ENCODE assay signal across 19 cellular contexts in genomic region chr14:62206456-62206855, GRCh38.
DNase-seq lines count a peak whose midpoint lies in the region; ATAC-seq, FAIRE-seq and TF ChIP-seq lines count a peak whose summit lies in the region.
"Had no signal": no experiment of that assay in that cellular context is flagged by ENCODE, and none has a peak within 500 bp of the region (broad histone marks: within the 10 kb centered on the region; RNA-seq: fewer than 3 reads in every experiment).

No MANE protein-coding gene starts in this region.

- CTCF ChIA-PET in SK-N-SH (lab: Yijun Ruan, JAX) (no interaction called here), endothelial cell of umbilical vein (lab: Charles Lee) (no interaction called here)

- H3K79me2 ChIP-seq in GM23248 (ENCODE audit: insufficient read depth) (no peaks in the 10 kb centered on the region), SK-N-SH (ENCODE audit: insufficient read depth) (no peaks in the 10 kb centered on the region), endothelial cell of umbilical vein (ENCODE audit: control insufficient read depth, insufficient read depth, low read length) (no peaks in the 10 kb centered on the region)

- TF ChIP-seq CTCF in SK-N-SH (IDR thresholded peaks at IDR 0.05) = no peak
- no peak for TF ChIP-seq CTCF in endothelial cell of umbilical vein (IDR thresholded peaks at IDR 0.05; ENCODE audit: extremely low read depth in 1 of 2, insufficient read depth in 1 of 2, low read depth in 1 of 2, low read length in 2 of 2)
- TF ChIP-seq CTCF in glutamatergic neuron (IDR thresholded peaks at IDR 0.05; ENCODE audit: partially characterized antibody, unreplicated experiment) = no peak
- TF ChIP-seq CTCF in gastrocnemius medialis (IDR thresholded peaks at IDR 0.05 in 4 of 5, conservative IDR thresholded peaks at IDR 0.05 in 1 of 5) = no peak

- dilution Hi-C loops in endothelial cell of umbilical vein (cut with MboI; ENCODE audit: extremely low pct_ligation_motif_present, low sequenced_read_pairs) = no loop called here

- H4K20me1 ChIP-seq in GM23248 (ENCODE audit: insufficient read depth) (no peaks in the 10 kb centered on the region), SK-N-SH (ENCODE audit: insufficient read depth) (no peaks in the 10 kb centered on the region), endothelial cell of umbilical vein (replicated peaks; ENCODE audit: control insufficient read depth, extremely low read depth, insufficient read depth, low read length) (no peaks in the 10 kb centered on the region)

- peak overlapping the region; percentile 5 for H3K4me3 Mint-ChIP-seq in glutamatergic neuron (ENCODE audit: unreplicated experiment)

- no peak; a peak in 1 of 4 replicates for TF ChIP-seq EP300 in SK-N-SH (IDR thresholded peaks at IDR 0.05; ENCODE audit: borderline replicate concordance in 1 of 2, low read depth in 1 of 2, low read length in 1 of 2)

- no peak for FAIRE-seq in endothelial cell of umbilical vein (lab: Jason Lieb, UNC)
- FAIRE-seq: A549, H54 had no signal

- H3K27ac Mint-ChIP-seq in glutamatergic neuron (ENCODE audit: unreplicated experiment) = no peak overlapping the region

- H3K4me3 ChIP-seq in GM23248 (no peak overlapping the region), SK-N-SH (ENCODE audit: low read depth in 2 of 2, low read length in 1 of 2) (no peak overlapping the region), endothelial cell of umbilical vein (replicated peaks in 1 of 3; ENCODE audit: insufficient read depth in 1 of 3, low read depth in 1 of 3, low read length in 3 of 3) (no peak overlapping the region), gastrocnemius medialis (no peak overlapping the region)
- H3K4me3 ChIP-seq: A549, Peyer's patch, SK-N-MC had no signal

- H3K9me2 ChIP-seq in GM23248 (ENCODE audit: insufficient read depth) (no peaks in the 10 kb centered on the region), SK-N-SH (no peaks in the 10 kb centered on the region)

- peaks cover 5% of the 10 kb centered on the region for H3K36me3 Mint-ChIP-seq in glutamatergic neuron (ENCODE audit: unreplicated experiment)

- 60 to 64% methylated on average over 3 of the region's 3 CpGs for WGBS in GM23248 (ENCODE audit: low coverage in 1 of 2, low lambda C conversion rate in 2 of 2, missing lambda C conversion rate in 2 of 2), 2 experiments
- WGBS in SK-N-SH (ENCODE audit: low lambda C conversion rate) = 6% methylated on average over 3 of the region's 3 CpGs

- no peaks in the 10 kb centered on the region for H3K9me1 ChIP-seq in endothelial cell of umbilical vein (replicated peaks; ENCODE audit: control insufficient read depth, extremely low read depth, insufficient read depth, low read length)

- peaks cover 17% of the 10 kb centered on the region for H3K4me1 ChIP-seq in GM23248 (ENCODE audit: insufficient read depth)
- peaks cover 0 to 25% of the 10 kb centered on the region in 2 experiments; a peak in 2 of 4 replicates for H3K4me1 ChIP-seq in SK-N-SH (ENCODE audit: control insufficient read depth in 1 of 2, insufficient read depth in 2 of 2, low read depth in 1 of 2, low read length in 1 of 2)
- peaks cover 12% of the 10 kb centered on the region for H3K4me1 ChIP-seq in endothelial cell of umbilical vein (ENCODE audit: control insufficient read depth, extremely low read depth, insufficient read depth, low read length)
- H3K4me1 ChIP-seq in gastrocnemius medialis = no peaks in the 10 kb centered on the region
- H3K4me1 ChIP-seq: A549, Peyer's patch had no signal

- TF ChIP-seq POLR2A in endothelial cell of umbilical vein (IDR thresholded peaks at IDR 0.05; ENCODE audit: low read depth, low read length) (no peak), gastrocnemius medialis (IDR thresholded peaks at IDR 0.05) (no peak)

- H3K27me3 ChIP-seq in GM23248 (replicated peaks; ENCODE audit: insufficient read depth) = no peaks in the 10 kb centered on the region; the same call in 1 of the 2 replicates
- H3K27me3 ChIP-seq in SK-N-SH (ENCODE audit: insufficient read depth) = no peaks in the 10 kb centered on the region
- no peaks in the 10 kb centered on the region for H3K27me3 ChIP-seq in endothelial cell of umbilical vein (ENCODE audit: control insufficient read depth in 2 of 2, insufficient read depth in 2 of 2, low read length in 2 of 2)
- H3K27me3 ChIP-seq in gastrocnemius medialis = no peaks in the 10 kb centered on the region
- H3K27me3 ChIP-seq: Peyer's patch had no signal

- H3K4me2 ChIP-seq in GM23248 (ENCODE audit: unreplicated experiment) (no peak overlapping the region), SK-N-SH (peak overlapping the region; percentile 10; the same call in 1 of the 2 replicates), endothelial cell of umbilical vein (ENCODE audit: insufficient read depth, low read length) (no peak overlapping the region)
- H3K4me2 ChIP-seq: A549 had no signal

- intact Hi-C loops in endothelial cell of umbilical vein (cut with micrococcal nuclease) (no loop called here), gastrocnemius medialis (cut with DNase I; ENCODE audit: low total_unique reads) (no loop called here)

- no peaks in the 10 kb centered on the region for H3K4me1 Mint-ChIP-seq in glutamatergic neuron (ENCODE audit: low read depth, unreplicated experiment)

- H3K9me3 Mint-ChIP-seq in glutamatergic neuron (ENCODE audit: unreplicated experiment) = peaks cover 6% of the 10 kb centered on the region

- no peak overlapping the region for H3K27ac ChIP-seq in GM23248
- peak overlapping the region in 1 of 2 experiments; percentile 51; a peak in 1 of 4 replicates for H3K27ac ChIP-seq in SK-N-SH (ENCODE audit: low read depth in 2 of 2, low read length in 1 of 2)
- no peak overlapping the region for H3K27ac ChIP-seq in endothelial cell of umbilical vein (ENCODE audit: insufficient read depth, low read depth, low read length)
- no peak overlapping the region for H3K27ac ChIP-seq in gastrocnemius medialis
- H3K27ac ChIP-seq: A549, HL-60, Peyer's patch, SK-N-MC had no signal

- no peaks in the 10 kb centered on the region for H3K9me3 ChIP-seq in GM23248 (ENCODE audit: low read depth)
- H3K9me3 ChIP-seq in SK-N-SH = no peaks in the 10 kb centered on the region
- no peaks in the 10 kb centered on the region for H3K9me3 ChIP-seq in endothelial cell of umbilical vein (replicated peaks; ENCODE audit: control insufficient read depth, insufficient read depth, low read length)
- H3K9me3 ChIP-seq in gastrocnemius medialis = no peaks in the 10 kb centered on the region
- H3K9me3 ChIP-seq: A549, Peyer's patch had no signal

- no TSS peak for BruUV-seq in endothelial cell of umbilical vein (replicated peaks; lab: Mats Ljungman, UMichigan)

- H3K9ac ChIP-seq in GM23248 (no peak overlapping the region), SK-N-SH (no peak overlapping the region), endothelial cell of umbilical vein (replicated peaks; ENCODE audit: extremely low read depth, insufficient read depth, low read length) (no peak overlapping the region)

- H3F3A ChIP-seq in GM23248 (ENCODE audit: insufficient read depth) (peaks cover 15% of the 10 kb centered on the region), SK-N-SH (replicated peaks; ENCODE audit: insufficient read depth) (peaks cover 19% of the 10 kb centered on the region)

- no peak for TF ChIP-seq RAD21 in SK-N-SH (IDR thresholded peaks at IDR 0.05; ENCODE audit: low read length)

- in situ Hi-C loops in GM23248 (cut with MboI) = no loop called here
- in situ Hi-C loops in gastrocnemius medialis (cut with MboI; ENCODE audit: low sequenced_read_pairs in 4 of 4) = no loop called here

- DNase-seq in GM23248 (peak; percentile 11), SK-N-SH (no peak), endothelial cell of umbilical vein (ENCODE audit: low read depth, low spot score) (peak; percentile 17), glutamatergic neuron (no peak), NCI-H510A (lab: John Stamatoyannopoulos, UW) (no peak), gastrocnemius medialis (no peak)
- DNase-seq: C1 segment of cervical spinal cord, DND-41, NCI-H1436, NCI-H2081 treated with DMSO at 0.1 percent for 48 hours, NCI-H524, Peyer's patch, Right ventricle myocardium superior had no signal

- no peak for ATAC-seq in HG02623 (IDR thresholded peaks at IDR 0.05; ENCODE audit: unreplicated experiment)
- ATAC-seq in gastrocnemius medialis = no peak
- no peak for ATAC-seq in HG02759 (IDR thresholded peaks at IDR 0.05; ENCODE audit: unreplicated experiment)
- ATAC-seq: A549 had no signal

- POLR2A ChIA-PET in SK-N-SH (lab: Yijun Ruan, JAX) = no interaction called here
- POLR2A ChIA-PET in endothelial cell of umbilical vein (lab: Charles Lee) = no interaction called here

- no peaks in the 10 kb centered on the region for H3K36me3 ChIP-seq in GM23248 (ENCODE audit: low read depth)
- no peaks in the 10 kb centered on the region for H3K36me3 ChIP-seq in SK-N-SH (replicated peaks in 1 of 2; ENCODE audit: control insufficient read depth in 1 of 2, insufficient read depth in 2 of 2, low read length in 1 of 2)
- no peaks in the 10 kb centered on the region for H3K36me3 ChIP-seq in endothelial cell of umbilical vein (ENCODE audit: control insufficient read depth in 2 of 2, extremely low read depth in 1 of 2, insufficient read depth in 2 of 2, low read length in 2 of 2)
- no peaks in the 10 kb centered on the region for H3K36me3 ChIP-seq in gastrocnemius medialis
- H3K36me3 ChIP-seq: Peyer's patch had no signal

- H2AFZ ChIP-seq in GM23248 (no peak overlapping the region), SK-N-SH (ENCODE audit: low read depth) (no peak overlapping the region), endothelial cell of umbilical vein (ENCODE audit: low read depth, low read length) (no peak overlapping the region)

- H3K27me3 Mint-ChIP-seq in glutamatergic neuron (ENCODE audit: unreplicated experiment) = no peaks in the 10 kb centered on the region

TF ChIP-seq in SK-N-SH, 30 proteins besides CTCF, POLR2A, EP300 and RAD21 (continues in another document):
- TF ChIP-seq TCF12 (IDR thresholded peaks at IDR 0.05) (peak; percentile 58; the same call in 1 of the 2 replicates), MAX (IDR thresholded peaks at IDR 0.05; ENCODE audit: low read depth) (0 out of 2 replicates have a peak, but pooled peaks have one; percentile 25)

TF ChIP-seq in endothelial cell of umbilical vein, 7 proteins besides CTCF, POLR2A, EP300 and RAD21:
- TF ChIP-seq POLR2AphosphoS5 (IDR thresholded peaks at IDR 0.05; ENCODE audit: insufficient read depth, low read depth, low read length) = no peak
- no peak for TF ChIP-seq EZH2 (IDR thresholded peaks at IDR 0.05; ENCODE audit: borderline replicate concordance, low read depth, low read length, severe bottlenecking)
- peak; percentile 18 for TF ChIP-seq JUN (IDR thresholded peaks at IDR 0.05; ENCODE audit: borderline replicate concordance, insufficient read depth, insufficient read length, low read depth)
- TF ChIP-seq GATA2 (IDR thresholded peaks at IDR 0.05; ENCODE audit: insufficient read depth, insufficient read length, low read depth, low read length) = peak; percentile 31
- TF ChIP-seq MYC (IDR thresholded peaks at IDR 0.05; ENCODE audit: low read depth, low read length) = no peak
- TF ChIP-seq FOS (IDR thresholded peaks at IDR 0.05; ENCODE audit: borderline replicate concordance, insufficient read depth, low read length) = no peak
- no peak for TF ChIP-seq MAX (IDR thresholded peaks at IDR 0.05; ENCODE audit: insufficient read depth, insufficient read length)
TF ChIP-seq in endothelial cell of umbilical vein: peak in this region for 2.

Comparison
In these comparisons a context has a peak if more than half of its experiments do, and no peak if none do; other contexts are left out.
1. DNase-seq: peak in GM23248 (single experiment) and endothelial cell of umbilical vein (single experiment); none in SK-N-SH (single experiment), glutamatergic neuron (single experiment), NCI-H510A (single experiment) and gastrocnemius medialis (0 of 2).